1 cellular context compared by ENCODE assay signal in genomic region chr10:71348850-71349249, GRCh38.
TF ChIP-seq lines count a peak whose summit lies in the region.

No MANE protein-coding gene starts in this region.

TF ChIP-seq in A549, 52 proteins besides CTCF, POLR2A, EP300 and RAD21:
- no peak for TF ChIP-seq NR3C1 (IDR thresholded peaks at IDR 0.05)
- TF ChIP-seq JUN (IDR thresholded peaks at IDR 0.05) = no peak
- TF ChIP-seq BHLHE40 (IDR thresholded peaks at IDR 0.05; ENCODE audit: low read depth, low read length) = no peak
- TF ChIP-seq, protein P1, sequence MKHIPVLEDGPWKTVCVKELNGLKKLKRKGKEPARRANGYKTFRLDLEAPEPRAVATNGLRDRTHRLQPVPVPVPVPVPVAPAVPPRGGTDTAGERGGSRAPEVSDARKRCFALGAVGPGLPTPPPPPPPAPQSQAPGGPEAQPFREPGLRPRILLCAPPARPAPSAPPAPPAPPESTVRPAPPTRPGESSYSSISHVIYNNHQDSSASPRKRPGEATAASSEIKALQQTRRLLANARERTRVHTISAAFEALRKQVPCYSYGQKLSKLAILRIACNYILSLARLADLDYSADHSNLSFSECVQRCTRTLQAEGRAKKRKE (CRISPR knock-in tag; IDR thresholded peaks at IDR 0.05; ENCODE audit: low read depth) = no peak
- TF ChIP-seq NPAS2 (CRISPR knock-in tag; IDR thresholded peaks at IDR 0.05; ENCODE audit: borderline replicate concordance) = no peak
- no peak for TF ChIP-seq FOSB (CRISPR knock-in tag; IDR thresholded peaks at IDR 0.05)
- TF ChIP-seq CHD2 (IDR thresholded peaks at IDR 0.05; ENCODE audit: low read length, partially characterized antibody) = no peak
- TF ChIP-seq POLR2AphosphoS2 (conservative IDR thresholded peaks at IDR 0.05; ENCODE audit: low read length) = no peak
- no peak for TF ChIP-seq HMGXB4 (CRISPR knock-in tag; IDR thresholded peaks at IDR 0.05; ENCODE audit: borderline replicate concordance)
- no peak for TF ChIP-seq USF2 (IDR thresholded peaks at IDR 0.05)
- TF ChIP-seq, protein P2, sequence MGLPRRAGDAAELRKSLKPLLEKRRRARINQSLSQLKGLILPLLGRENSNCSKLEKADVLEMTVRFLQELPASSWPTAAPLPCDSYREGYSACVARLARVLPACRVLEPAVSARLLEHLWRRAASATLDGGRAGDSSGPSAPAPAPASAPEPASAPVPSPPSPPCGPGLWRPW (IDR thresholded peaks at IDR 0.05) = no peak
- TF ChIP-seq HDAC2 (IDR thresholded peaks at IDR 0.05) = no peak
- TF ChIP-seq PHF8 (IDR thresholded peaks at IDR 0.05; ENCODE audit: borderline replicate concordance, low read depth) = no peak
